17 cellular contexts compared by ENCODE assay signal in the genomic region with DNA sequence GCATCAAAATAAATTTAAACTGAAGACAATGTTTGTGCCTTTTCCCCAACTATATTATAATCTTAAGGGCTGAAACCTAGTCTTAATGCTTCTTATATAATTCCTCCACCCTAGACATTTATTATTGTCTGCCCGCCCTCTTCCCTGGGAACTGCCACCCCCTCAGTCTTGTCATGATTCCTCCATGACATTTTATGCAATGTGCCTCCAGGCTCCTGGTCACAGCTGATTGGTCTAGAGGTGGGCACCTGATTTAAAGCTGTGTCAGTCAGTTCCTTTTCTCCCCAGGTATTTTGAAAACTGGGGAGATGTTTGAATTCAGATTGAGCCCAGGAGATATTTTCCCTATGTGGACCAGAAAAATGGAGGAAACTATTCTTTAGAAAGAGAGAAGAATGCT.
A peak's percentile ranks its signal among the peaks of the same experiment; 100 is the strongest.
DNase-seq lines count a peak whose midpoint lies in the region; ATAC-seq lines count a peak whose summit lies in the region.
"Had no signal": no experiment of that assay in that cellular context is flagged by ENCODE, and none has a peak within 500 bp of the region (broad histone marks: within the 10 kb centered on the region; RNA-seq: fewer than 3 reads in every experiment).

No MANE protein-coding gene starts in this region.

- intact Hi-C loops in head of caudate nucleus (cut with DNase I) = no loop called here

- peaks cover 18 to 29% of the 10 kb centered on the region in 2 donors for H3K36me3 Mint-ChIP-seq in stimulated activated naive B cell treated with anti-CD40 and anti-IgM and Interleukin-4, amounts not matched to agents 10 μg/mL and 1 μg/mL and 100 μg/mL, for 72 hours

- H3K4me3 Mint-ChIP-seq in stimulated activated naive B cell treated with anti-CD40 and anti-IgM and Interleukin-4, amounts not matched to agents 10 μg/mL and 1 μg/mL and 100 μg/mL, for 72 hours = no peak overlapping the region
- H3K4me3 Mint-ChIP-seq: CD14-positive monocyte; CD4-positive, alpha-beta memory T cell; CD4-positive, CD25-positive, alpha-beta regulatory T cell had no signal

- H3K27ac ChIP-seq in caudate nucleus (ENCODE audit: low read depth, low read length) = no peak overlapping the region
- H3K27ac ChIP-seq: BLaER1 had no signal

- peak in 42 of 61 donors; percentile 2 to 91 (median 42) for DNase-seq in caudate nucleus (lab: John Stamatoyannopoulos, UW)
- DNase-seq in head of caudate nucleus = peak; percentile 29 to 89 (median 70)
- DNase-seq in stimulated activated naive B cell treated with anti-CD40 and anti-IgM and Interleukin-4, amounts not matched to agents 10 μg/mL and 1 μg/mL and 100 μg/mL, for 72 hours = no peak
- no peak for DNase-seq in activated CD4-positive, alpha-beta T cell treated with anti-CD3 and anti-CD28 coated beads for 4 hours
- DNase-seq in activated T-cell treated with anti-CD3 and anti-CD28 coated beads for 4 hours = no peak
- DNase-seq: 8988T; ACHN; BE2C; C1 segment of cervical spinal cord; Caco-2; Calu3; CD4-positive, alpha-beta memory T cell; CD4-positive, CD25-positive, alpha-beta regulatory T cell; DMS79 treated with DMSO at 0.1 percent for 48 hours; GF-D8 had no signal

- H3K27me3 Mint-ChIP-seq in stimulated activated naive B cell treated with anti-CD40 and anti-IgM and Interleukin-4, amounts not matched to agents 10 μg/mL and 1 μg/mL and 100 μg/mL, for 72 hours = peaks cover 14 to 21% of the 10 kb centered on the region in 2 donors

- peak overlapping the region; percentile 44 for H3K27ac Mint-ChIP-seq in stimulated activated naive B cell treated with anti-CD40 and anti-IgM and Interleukin-4, amounts not matched to agents 10 μg/mL and 1 μg/mL and 100 μg/mL, for 72 hours
- H3K27ac Mint-ChIP-seq: CD14-positive monocyte; CD4-positive, alpha-beta memory T cell; CD4-positive, CD25-positive, alpha-beta regulatory T cell had no signal

- peaks cover 19 to 21% of the 10 kb centered on the region in 2 donors for H3K9me3 Mint-ChIP-seq in stimulated activated naive B cell treated with anti-CD40 and anti-IgM and Interleukin-4, amounts not matched to agents 10 μg/mL and 1 μg/mL and 100 μg/mL, for 72 hours

- no peak for ATAC-seq in stimulated activated naive B cell treated with anti-CD40 and anti-IgM and Interleukin-4, amounts not matched to agents 10 μg/mL and 1 μg/mL and 100 μg/mL, for 72 hours (replicated peaks)

- H3K4me1 Mint-ChIP-seq in stimulated activated naive B cell treated with anti-CD40 and anti-IgM and Interleukin-4, amounts not matched to agents 10 μg/mL and 1 μg/mL and 100 μg/mL, for 72 hours = peaks cover 5 to 10% of the 10 kb centered on the region in 2 donors
- H3K4me1 Mint-ChIP-seq: CD4-positive, alpha-beta memory T cell; CD4-positive, CD25-positive, alpha-beta regulatory T cell had no signal

Comparison
In these comparisons a context has a peak if more than half of its experiments do, and no peak if none do; other contexts are left out.
1. DNase-seq: peak in caudate nucleus (42 of 61) and head of caudate nucleus (42 of 42); none in stimulated activated naive B cell treated with anti-CD40 and anti-IgM and Interleukin-4, amounts not matched to agents 10 μg/mL and 1 μg/mL and 100 μg/mL, for 72 hours (single experiment), activated CD4-positive, alpha-beta T cell treated with anti-CD3 and anti-CD28 coated beads for 4 hours (0 of 2) and activated T-cell treated with anti-CD3 and anti-CD28 coated beads for 4 hours (single experiment).